In the genomic region with DNA sequence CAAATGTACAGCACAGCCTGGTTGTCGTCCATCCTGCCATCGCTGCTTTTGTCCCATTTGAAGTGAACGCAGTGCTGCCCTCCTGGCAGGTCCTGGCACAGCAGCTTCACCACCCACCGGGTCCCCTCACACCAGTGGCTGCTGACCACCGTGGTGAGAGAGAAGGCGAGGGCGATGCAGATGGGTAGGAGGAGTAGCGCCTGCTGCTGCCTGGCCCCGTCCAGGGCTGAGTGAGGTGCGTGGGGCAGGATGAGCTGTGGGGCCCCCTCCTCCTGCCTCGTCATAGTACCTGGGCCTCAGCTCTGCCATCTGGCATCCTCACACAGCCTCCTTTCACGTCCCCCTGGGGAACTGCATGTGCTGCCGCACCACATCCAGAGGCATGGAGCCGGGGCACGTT, we compare ENCODE assay signal across 21 cellular contexts. TPM values are rescaled to one million over a fixed set of nuclear protein-coding genes. Genes with fewer than 3 reads are reported as not detected.
DNase-seq lines count a peak whose midpoint lies in the region; ATAC-seq and TF ChIP-seq lines count a peak whose summit lies in the region.
"Had no signal": no experiment of that assay in that cellular context is flagged by ENCODE, and none has a peak within 500 bp of the region (broad histone marks: within the 10 kb centered on the region; RNA-seq: fewer than 3 reads in every experiment).

No MANE protein-coding gene starts in this region.

- no peak overlapping the region for H3K4me3 ChIP-seq in mucosa of descending colon
- H3K4me3 ChIP-seq: PC-9 had no signal

- peaks cover 2% of the 10 kb centered on the region for H3K27me3 Mint-ChIP-seq in glutamatergic neuron (ENCODE audit: unreplicated experiment)

- ATAC-seq in sciatic nerve: peak; percentile 42
- no peak for ATAC-seq in GM21447 (IDR thresholded peaks at IDR 0.05; ENCODE audit: unreplicated experiment)
- ATAC-seq in mucosa of descending colon: no peak
- ATAC-seq in HG03439 (IDR thresholded peaks at IDR 0.05; ENCODE audit: unreplicated experiment): no peak

- H3K9me3 ChIP-seq in mucosa of descending colon: no peaks in the 10 kb centered on the region
- H3K9me3 ChIP-seq: BE2C had no signal

- peak; percentile 4 for DNase-seq in ELF-1 (ENCODE audit: low read depth, low spot score)
- peak; percentile 81 for DNase-seq in NCI-H2171 (lab: John Stamatoyannopoulos, UW)
- DNase-seq in glutamatergic neuron: peak; percentile 14
- no peak for DNase-seq in sciatic nerve (ENCODE audit: low spot score)
- DNase-seq in mucosa of descending colon: no peak
- DNase-seq: BE2C, DND-41, IMR-90, NCI-H1092 treated with DMSO at 0.1 percent for 48 hours, NCI-H146, NCI-H2029 treated with DMSO at 0.1 percent for 48 hours, NCI-H526 treated with DMSO at 0.1 percent for 48 hours, PC-9, RPMI8226, SHP77, SW 1271 had no signal

- H3K9me3 Mint-ChIP-seq in glutamatergic neuron (ENCODE audit: unreplicated experiment): no peaks in the 10 kb centered on the region

- no peak overlapping the region for H3K27ac Mint-ChIP-seq in glutamatergic neuron (ENCODE audit: unreplicated experiment)

- H3K4me1 ChIP-seq in mucosa of descending colon (ENCODE audit: low read depth): no peaks in the 10 kb centered on the region
- H3K4me1 ChIP-seq: BE2C had no signal

- no peak overlapping the region for H3K4me3 Mint-ChIP-seq in glutamatergic neuron (ENCODE audit: unreplicated experiment)

- intact Hi-C loops in sciatic nerve (cut with DNase I): no loop called here
- intact Hi-C loops in mucosa of descending colon (cut with DNase I, micrococcal nuclease): no loop called here

- H3K4me1 Mint-ChIP-seq in glutamatergic neuron (ENCODE audit: low read depth, unreplicated experiment): no peaks in the 10 kb centered on the region

- no peaks in the 10 kb centered on the region for H3K36me3 Mint-ChIP-seq in glutamatergic neuron (ENCODE audit: unreplicated experiment)

- no peaks in the 10 kb centered on the region for H3K36me3 ChIP-seq in mucosa of descending colon (ENCODE audit: low read depth)
- H3K36me3 ChIP-seq: BE2C had no signal

- TF ChIP-seq CTCF in glutamatergic neuron (IDR thresholded peaks at IDR 0.05; ENCODE audit: partially characterized antibody, unreplicated experiment) (no peak), mucosa of descending colon (IDR thresholded peaks at IDR 0.05) (no peak)

RNA-seq across cellular contexts. Expression of a gene that starts 1.8 kb away (rescaled TPM):
- total RNA-seq in glutamatergic neuron (ENCODE audit: unreplicated experiment): not detected
- total RNA-seq in sciatic nerve: not detected
- not detected for total RNA-seq in mucosa of descending colon
- total RNA-seq: A673, G401, H1, IMR-90 had no signal

Comparison
In these comparisons a context has a peak if more than half of its experiments do, and no peak if none do; other contexts are left out.
1. DNase-seq: peak in ELF-1 (single experiment), NCI-H2171 (single experiment) and glutamatergic neuron (single experiment); none in sciatic nerve (single experiment) and mucosa of descending colon (0 of 3).